8 cellular contexts compared by ENCODE assay signal in genomic region chr14:49971156-49972141, GRCh38.
DNase-seq lines count a peak whose midpoint lies in the region; ATAC-seq and TF ChIP-seq lines count a peak whose summit lies in the region.

No MANE protein-coding gene starts in this region.

- H3K4me3 ChIP-seq in fibroblast of mammary gland (ENCODE audit: control insufficient read depth, low read depth, low read length) (no peak overlapping the region), skeletal muscle tissue (ENCODE audit: low read length in 3 of 3) (peak overlapping the region; percentile 6 to 25 (median 18)), neural progenitor cell (no peak overlapping the region)

- DNase-seq in LoVo (ENCODE audit: low spot score) (peak; percentile 47), fibroblast of mammary gland (ENCODE audit: low read depth) (peak; percentile 80), neural progenitor cell (ENCODE audit: low spot score) (no peak), hippocampal formation (lab: John Stamatoyannopoulos, UW) (no peak)
- DNase-seq in activated CD4-positive, alpha-beta T cell treated with anti-CD3 and anti-CD28 coated beads for 36 hours: peak; percentile 77

- H3K4me1 ChIP-seq in skeletal muscle tissue (ENCODE audit: control insufficient read depth in 3 of 3, insufficient read depth in 3 of 3, low read length in 3 of 3): peaks cover 23 to 39% (median 24%) of the 10 kb centered on the region in 3 donors
- H3K4me1 ChIP-seq in neural progenitor cell: peaks cover 14% of the 10 kb centered on the region

- H3K9me3 Mint-ChIP-seq in activated CD4-positive, alpha-beta T cell treated with anti-CD3 and anti-CD28 coated beads for 36 hours (ENCODE audit: low read depth): no peaks in the 10 kb centered on the region
- no peaks in the 10 kb centered on the region for H3K9me3 Mint-ChIP-seq in neural progenitor cell

- POLR2A ChIA-PET in activated CD4-positive, alpha-beta T cell treated with anti-CD3 and anti-CD28 coated beads for 36 hours (lab: Charles Lee): interaction anchor here (0.6 to 3.7 kb wide), 20 partner anchors 10 to 562 kb away, joined by 3 to 50 read pairs (median 3); no protein-coding TSS in a partner anchor

- H2AFZ ChIP-seq in neural progenitor cell (replicated peaks): no peak overlapping the region

- peak; percentile 93 for ATAC-seq in GM18502 (IDR thresholded peaks at IDR 0.05; ENCODE audit: poor library complexity, unreplicated experiment)
- ATAC-seq in GM21786 (IDR thresholded peaks at IDR 0.05; ENCODE audit: unreplicated experiment): peak; percentile 89
- peak; percentile 66 for ATAC-seq in activated CD4-positive, alpha-beta T cell treated with anti-CD3 and anti-CD28 coated beads for 36 hours

- intact Hi-C loops in activated CD4-positive, alpha-beta T cell treated with anti-CD3 and anti-CD28 coated beads for 36 hours (cut with DNase I, micrococcal nuclease): loop anchor here (1.0 to 2.0 kb wide), 10 partner anchors 13 to 109 kb away; no protein-coding TSS in a partner anchor

- H3F3A ChIP-seq in neural progenitor cell (ENCODE audit: low read depth): no peaks in the 10 kb centered on the region

- no peaks in the 10 kb centered on the region for H4K20me1 ChIP-seq in neural progenitor cell (ENCODE audit: low read depth)

- H3K36me3 ChIP-seq in skeletal muscle tissue (ENCODE audit: control insufficient read depth in 3 of 3, insufficient read depth in 3 of 3, low read length in 3 of 3) (no peaks in the 10 kb centered on the region), neural progenitor cell (no peaks in the 10 kb centered on the region)

- H3K79me2 ChIP-seq in neural progenitor cell (ENCODE audit: low read depth): no peaks in the 10 kb centered on the region

- no peak overlapping the region for H3K4me2 ChIP-seq in neural progenitor cell

- H3K27ac ChIP-seq in skeletal muscle tissue (ENCODE audit: low read depth, low read length): peak overlapping the region; percentile 84
- H3K27ac ChIP-seq in neural progenitor cell: no peak overlapping the region

- TF ChIP-seq CTCF in fibroblast of mammary gland (conservative IDR thresholded peaks at IDR 0.05; ENCODE audit: control insufficient read depth, insufficient read depth, low read depth, low read length) (no peak), neural progenitor cell (IDR thresholded peaks at IDR 0.05) (no peak)

- H3K27ac Mint-ChIP-seq in activated CD4-positive, alpha-beta T cell treated with anti-CD3 and anti-CD28 coated beads for 36 hours: peak overlapping the region; percentile 98
- no peak overlapping the region for H3K27ac Mint-ChIP-seq in neural progenitor cell

- peak overlapping the region; percentile 75 for H3K4me3 Mint-ChIP-seq in activated CD4-positive, alpha-beta T cell treated with anti-CD3 and anti-CD28 coated beads for 36 hours
- H3K4me3 Mint-ChIP-seq in neural progenitor cell: no peak overlapping the region

- peaks cover 67% of the 10 kb centered on the region for H3K4me1 Mint-ChIP-seq in activated CD4-positive, alpha-beta T cell treated with anti-CD3 and anti-CD28 coated beads for 36 hours
- peaks cover 19% of the 10 kb centered on the region for H3K4me1 Mint-ChIP-seq in neural progenitor cell

- no peaks in the 10 kb centered on the region for H3K27me3 Mint-ChIP-seq in activated CD4-positive, alpha-beta T cell treated with anti-CD3 and anti-CD28 coated beads for 36 hours
- H3K27me3 Mint-ChIP-seq in neural progenitor cell (ENCODE audit: insufficient read depth, low read depth): no peaks in the 10 kb centered on the region

- no peaks in the 10 kb centered on the region for H3K27me3 ChIP-seq in skeletal muscle tissue (ENCODE audit: control insufficient read depth in 3 of 3, insufficient read depth in 3 of 3, low read length in 3 of 3)
- H3K27me3 ChIP-seq in neural progenitor cell: no peaks in the 10 kb centered on the region

- CTCF ChIA-PET in activated CD4-positive, alpha-beta T cell treated with anti-CD3 and anti-CD28 coated beads for 36 hours (lab: Charles Lee): interaction anchor here (0.7 to 3.0 kb wide), 28 partner anchors 9 to 191 kb away, joined by 3 to 16 read pairs (median 4); partner anchors contain the start of gene ARF6

- H3K9ac ChIP-seq in skeletal muscle tissue (ENCODE audit: low read depth in 1 of 3, low read length in 3 of 3): no peak overlapping the region
- H3K9ac ChIP-seq in neural progenitor cell: no peak overlapping the region

- no peaks in the 10 kb centered on the region for H3K9me3 ChIP-seq in skeletal muscle tissue (ENCODE audit: control insufficient read depth in 3 of 3, low read length in 3 of 3)
- H3K9me3 ChIP-seq in neural progenitor cell (ENCODE audit: low read depth): no peaks in the 10 kb centered on the region

- no peaks in the 10 kb centered on the region for H3K36me3 Mint-ChIP-seq in activated CD4-positive, alpha-beta T cell treated with anti-CD3 and anti-CD28 coated beads for 36 hours (ENCODE audit: low read depth)
- no peaks in the 10 kb centered on the region for H3K36me3 Mint-ChIP-seq in neural progenitor cell

Comparison
In these comparisons a context has a peak if more than half of its experiments do, and no peak if none do; other contexts are left out.
1. DNase-seq: peak in LoVo (single experiment), activated CD4-positive, alpha-beta T cell treated with anti-CD3 and anti-CD28 coated beads for 36 hours (single experiment) and fibroblast of mammary gland (single experiment); none in neural progenitor cell (single experiment) and hippocampal formation (0 of 2).
2. H3K4me3 ChIP-seq: peak in skeletal muscle tissue (3 of 3); none in fibroblast of mammary gland (single experiment) and neural progenitor cell (single experiment).
3. Peak in every context shown above with its lines, with median percentiles within 50 percentile points of each other: ATAC-seq.